ENCODE assay signal across 17 cellular contexts in genomic region chr2:98924038-98924437, GRCh38. TPM values are rescaled to one million over a fixed set of nuclear protein-coding genes. Genes with fewer than 3 reads are reported as not detected.
A peak's percentile ranks its signal among the peaks of the same experiment; 100 is the strongest.
DNase-seq lines count a peak whose midpoint lies in the region; ATAC-seq, FAIRE-seq and TF ChIP-seq lines count a peak whose summit lies in the region.
"Had no signal": no experiment of that assay in that cellular context is flagged by ENCODE, and none has a peak within 500 bp of the region (broad histone marks: within the 10 kb centered on the region; RNA-seq: fewer than 3 reads in every experiment).

No MANE protein-coding gene starts in this region.

- no peak overlapping the region for H3K4me3 Mint-ChIP-seq in activated naive CD8-positive, alpha-beta T cell treated with anti-CD3 and anti-CD28 coated beads for 36 hours
- H3K4me3 Mint-ChIP-seq: CD4-positive, CD25-positive, alpha-beta regulatory T cell; HFFc6 had no signal

- TF ChIP-seq EP300 in HepG2 (IDR thresholded peaks at IDR 0.05; ENCODE audit: low read depth in 2 of 2, low read length in 2 of 2) (no peak), HepG2 (CRISPR knock-in tag; IDR thresholded peaks at IDR 0.05; ENCODE audit: borderline replicate concordance) (no peak)

- H3K27me3 ChIP-seq in HepG2 (ENCODE audit: control insufficient read depth in 1 of 2, insufficient read depth in 2 of 2, low read length in 2 of 2) (peaks cover 2 to 18% of the 10 kb centered on the region in 2 experiments; a peak in 2 of 5 replicates), right lobe of liver (no peaks in the 10 kb centered on the region), MG63 (no peaks in the 10 kb centered on the region; the same call in 1 of the 2 replicates)
- H3K27me3 ChIP-seq: BLaER1 treated with 17β-estradiol and CSF1 and Interleukin-3, amounts not matched to agents 10 nM and 100 nM had no signal

- no peaks in the 10 kb centered on the region; a peak in 1 of 5 replicates for H3K36me3 ChIP-seq in HepG2 (replicated peaks in 1 of 2; ENCODE audit: control insufficient read depth in 1 of 2, insufficient read depth in 2 of 2, low read length in 2 of 2)
- H3K36me3 ChIP-seq in right lobe of liver: no peaks in the 10 kb centered on the region
- H3K36me3 ChIP-seq in kidney (ENCODE audit: control insufficient read depth in 1 of 2, insufficient read depth in 2 of 2, low read length in 2 of 2): no peaks in the 10 kb centered on the region
- no peaks in the 10 kb centered on the region for H3K36me3 ChIP-seq in MG63
- H3K36me3 ChIP-seq: BLaER1 treated with 17β-estradiol and CSF1 and Interleukin-3, amounts not matched to agents 10 nM and 100 nM; HAP-1 had no signal

- WGBS in HepG2 (ENCODE audit: low lambda C conversion rate): 8% methylated on average over 3 of the region's 3 CpGs
- whole genome bisulfite sequencing in right lobe of liver (ENCODE audit: insufficient coverage, low coverage, low lambda C conversion rate, missing lambda C conversion rate): 67% methylated on average over 1 of the region's 3 CpGs

- peaks cover 7% of the 10 kb centered on the region for H3K27me3 Mint-ChIP-seq in activated naive CD8-positive, alpha-beta T cell treated with anti-CD3 and anti-CD28 coated beads for 36 hours

- H3K27ac Mint-ChIP-seq in activated naive CD8-positive, alpha-beta T cell treated with anti-CD3 and anti-CD28 coated beads for 36 hours: peak overlapping the region; percentile 8
- H3K27ac Mint-ChIP-seq: CD4-positive, CD25-positive, alpha-beta regulatory T cell; HFFc6 had no signal

- TF ChIP-seq RAD21 in HepG2 (CRISPR knock-in tag; IDR thresholded peaks at IDR 0.05): no peak

- no peaks in the 10 kb centered on the region for H3K79me2 ChIP-seq in HepG2 (ENCODE audit: insufficient read depth, low read length)

- no peaks in the 10 kb centered on the region for H4K20me1 ChIP-seq in HepG2 (ENCODE audit: insufficient read depth, low read length)
- H4K20me1 ChIP-seq: BLaER1 treated with 17β-estradiol and CSF1 and Interleukin-3, amounts not matched to agents 10 nM and 100 nM had no signal

- H3K4me2 ChIP-seq in HepG2 (ENCODE audit: low read depth, low read length): no peak overlapping the region
- H3K4me2 ChIP-seq: BLaER1 treated with 17β-estradiol and CSF1 and Interleukin-3, amounts not matched to agents 10 nM and 100 nM had no signal

- no peaks in the 10 kb centered on the region for H3K4me1 ChIP-seq in HepG2 (ENCODE audit: insufficient read depth, low read length)
- no peaks in the 10 kb centered on the region for H3K4me1 ChIP-seq in right lobe of liver
- H3K4me1 ChIP-seq in kidney (ENCODE audit: control insufficient read depth in 1 of 2, insufficient read depth in 1 of 2, low read depth in 1 of 2, low read length in 2 of 2): no peaks in the 10 kb centered on the region
- H3K4me1 ChIP-seq: BLaER1 treated with 17β-estradiol and CSF1 and Interleukin-3, amounts not matched to agents 10 nM and 100 nM had no signal

- CTCF ChIA-PET in HepG2 (lab: Yijun Ruan, JAX; ENCODE audit: low intra/inter-chr PET ratio, low total read pairs) (no interaction called here), GM10248 (lab: Yijun Ruan, JAX) (no interaction called here)

- no peaks in the 10 kb centered on the region for H3K4me1 Mint-ChIP-seq in activated naive CD8-positive, alpha-beta T cell treated with anti-CD3 and anti-CD28 coated beads for 36 hours
- H3K4me1 Mint-ChIP-seq: CD4-positive, CD25-positive, alpha-beta regulatory T cell had no signal

- TF ChIP-seq POLR2A in HepG2 (IDR thresholded peaks at IDR 0.05; ENCODE audit: insufficient read depth in 1 of 2, low read depth in 2 of 2, low read length in 2 of 2) (no peak), right lobe of liver (IDR thresholded peaks at IDR 0.05) (no peak)

- no peaks in the 10 kb centered on the region for H3K9me3 Mint-ChIP-seq in activated naive CD8-positive, alpha-beta T cell treated with anti-CD3 and anti-CD28 coated beads for 36 hours
- H3K9me3 Mint-ChIP-seq: HFFc6 had no signal

- BruUV-seq in HepG2 (replicated peaks; lab: Mats Ljungman, UMichigan): no TSS peak

- no peak for TF ChIP-seq CTCF in HepG2 (CRISPR knock-in tag; IDR thresholded peaks at IDR 0.05)
- TF ChIP-seq CTCF in right lobe of liver (IDR thresholded peaks at IDR 0.05): no peak
- no peak for TF ChIP-seq CTCF in kidney (IDR thresholded peaks at IDR 0.05; ENCODE audit: borderline replicate concordance, extremely low read depth, insufficient read depth)
- no peak for TF ChIP-seq CTCF in GM10248 (IDR thresholded peaks at IDR 0.05; ENCODE audit: control extremely low read depth, extremely low read depth, low read depth, missing control alignments)

- H3K9ac ChIP-seq in HepG2 (ENCODE audit: insufficient read depth, low read depth, low read length) (no peak overlapping the region), kidney (ENCODE audit: low read length in 2 of 2) (no peak overlapping the region)
- H3K9ac ChIP-seq: BLaER1 treated with 17β-estradiol and CSF1 and Interleukin-3, amounts not matched to agents 10 nM and 100 nM had no signal

- no peak overlapping the region for H2AFZ ChIP-seq in HepG2 (ENCODE audit: low read length)

- H3K4me3 ChIP-seq in HepG2 (replicated peaks in 1 of 3; ENCODE audit: insufficient read depth in 1 of 3, low read depth in 2 of 3, low read length in 3 of 3): no peak overlapping the region
- no peak overlapping the region for H3K4me3 ChIP-seq in right lobe of liver
- H3K4me3 ChIP-seq in kidney (ENCODE audit: low read length in 2 of 2): no peak overlapping the region
- no peak overlapping the region for H3K4me3 ChIP-seq in MG63
- H3K4me3 ChIP-seq: BLaER1 treated with 17β-estradiol and CSF1 and Interleukin-3, amounts not matched to agents 10 nM and 100 nM; HAP-1 had no signal

- POLR2A ChIA-PET in HepG2 (lab: Yijun Ruan, JAX): no interaction called here
- POLR2A ChIA-PET in GM10248 (lab: Yijun Ruan, JAX): no interaction called here

- DNase-seq in HepG2 (ENCODE audit: low spot score) (no peak), right lobe of liver (no peak), kidney (peak; percentile 17), GM10248 (ENCODE audit: extremely low spot score) (no peak), MG63 (no peak), NCI-H2171 (lab: John Stamatoyannopoulos, UW) (no peak)
- no peak for DNase-seq in activated naive CD8-positive, alpha-beta T cell treated with anti-CD3 and anti-CD28 coated beads for 36 hours
- DNase-seq: 8988T; CD4-positive, CD25-positive, alpha-beta regulatory T cell; DND-41; GDM1; HFFc6 had no signal

- H3K36me3 Mint-ChIP-seq in activated naive CD8-positive, alpha-beta T cell treated with anti-CD3 and anti-CD28 coated beads for 36 hours: no peaks in the 10 kb centered on the region
- H3K36me3 Mint-ChIP-seq: CD4-positive, CD25-positive, alpha-beta regulatory T cell had no signal

- in situ Hi-C loops in HepG2 (cut with HindIII; ENCODE audit: extremely low pct_ligation_motif_present, low pct_unique_long_range_greater_than_20kb): no loop called here

- FAIRE-seq in HepG2 (lab: Jason Lieb, UNC) (no peak), kidney (lab: Jason Lieb, UNC) (no peak)
- FAIRE-seq: GM19239, H1, HTR-8/SVneo had no signal

- intact Hi-C loops in HepG2 (cut with micrococcal nuclease; ENCODE audit: unreplicated experiment): loop anchor here (10.0 kb wide), 1 partner anchor 279 kb away; no protein-coding TSS in a partner anchor
- intact Hi-C loops in right lobe of liver (cut with DNase I): no loop called here
- intact Hi-C loops in kidney (cut with DNase I): no loop called here

- H3K27ac ChIP-seq in HepG2 (ENCODE audit: extremely low read length, insufficient read depth, low read length): no peak overlapping the region
- H3K27ac ChIP-seq in right lobe of liver: no peak overlapping the region
- no peak overlapping the region for H3K27ac ChIP-seq in kidney (ENCODE audit: low read depth in 2 of 2, low read length in 2 of 2)
- H3K27ac ChIP-seq: BLaER1 treated with 17β-estradiol and CSF1 and Interleukin-3, amounts not matched to agents 10 nM and 100 nM had no signal

- ATAC-seq in HepG2: no peak
- ATAC-seq in right lobe of liver: no peak

- H3K9me3 ChIP-seq in HepG2 (ENCODE audit: low read length) (no peaks in the 10 kb centered on the region), right lobe of liver (no peaks in the 10 kb centered on the region), kidney (ENCODE audit: control insufficient read depth in 1 of 2, low read length in 2 of 2) (peaks cover 0 to 3% of the 10 kb centered on the region in 2 donors), MG63 (peaks cover 3% of the 10 kb centered on the region; the same call in 1 of the 2 replicates)
- H3K9me3 ChIP-seq: HAP-1 had no signal

RNA-seq across cellular contexts. Expression of gene CRACDL, which starts 12.0 kb away (rescaled TPM):
- 0.15 TPM in 1 of 2 replicates, not detected in the other for total RNA-seq in HepG2 (2016; rRNA removed; fragmentation: Illumina TruSeq; extraction: Trizol)
- total RNA-seq in HepG2 (2016; cell fraction: cytosol; rRNA removed; fragmentation: Illumina TruSeq; extraction: Trizol; ENCODE audit: low read depth): 0.09 TPM in 1 of 2 replicates, not detected in the other
- total RNA-seq in HepG2 (2016; cell fraction: insoluble cytoplasmic fraction; rRNA removed; fragmentation: Illumina TruSeq; extraction: Trizol): 0.13 and 0.16 TPM in 2 replicates
- 0.14 and 0.28 TPM in 2 replicates for total RNA-seq in HepG2 (2016; cell fraction: membrane; rRNA removed; fragmentation: Illumina TruSeq; extraction: Trizol)
- total RNA-seq in HepG2 (2016; cell fraction: nucleus; rRNA removed; fragmentation: Illumina TruSeq; extraction: Trizol): 0.16 and 0.19 TPM in 2 replicates
- polyA plus RNA-seq in HepG2 (2011; rRNA removed): 0.14 and 0.26 TPM in 2 replicates
- polyA plus RNA-seq in HepG2 (2011; cell fraction: cytosol; rRNA removed): 0.08 and 0.11 TPM in 2 replicates
- polyA plus RNA-seq in HepG2 (2011; cell fraction: nucleus; rRNA removed): 0.21 and 0.26 TPM in 2 replicates
- 0.20 and 0.24 TPM in 2 replicates for polyA plus RNA-seq in HepG2 (2012)
- polyA plus RNA-seq in HepG2 (2016; cell fraction: cytosol; fragmentation: Illumina TruSeq; extraction: Trizol; ENCODE audit: low read depth): 0.05 and 0.06 TPM in 2 replicates
- polyA plus RNA-seq in HepG2 (2016; cell fraction: insoluble cytoplasmic fraction; fragmentation: Illumina TruSeq; extraction: Trizol; ENCODE audit: low read depth): 0.09 and 0.11 TPM in 2 replicates
- 0.08 and 0.10 TPM in 2 replicates for polyA plus RNA-seq in HepG2 (2016; cell fraction: membrane; fragmentation: Illumina TruSeq; extraction: Trizol; ENCODE audit: low read depth)
- 0.27 and 0.83 TPM in 2 replicates for polyA plus RNA-seq in HepG2 (2016; cell fraction: nucleus; fragmentation: Illumina TruSeq; extraction: Trizol; ENCODE audit: insufficient read depth, low read depth)
- 0.24 and 3.8 TPM in 2 replicates for polyA minus RNA-seq in HepG2 (2011; rRNA and poly(A)+ RNA removed; ENCODE audit: low replicate concordance)
- polyA minus RNA-seq in HepG2 (2011; cell fraction: cytosol; rRNA and poly(A)+ RNA removed): not detected in 2 replicates
- polyA minus RNA-seq in HepG2 (2011; cell fraction: nucleus; rRNA and poly(A)+ RNA removed): 0.13 and 0.37 TPM in 2 replicates
- total RNA-seq in right lobe of liver: under 1 TPM; 0.12 to 0.56 (median 0.32) TPM
- under 1 TPM; 0.30 to 0.33 TPM for total RNA-seq in activated naive CD8-positive, alpha-beta T cell treated with anti-CD3 and anti-CD28 coated beads for 36 hours
- 14.8 TPM for total RNA-seq in kidney
- 4.3 TPM for polyA plus RNA-seq in kidney (ENCODE audit: insufficient read depth, low read depth, low replicate concordance)
- not detected in 2 replicates for total RNA-seq in MG63 (2014; rRNA removed; shearing (Covaris generic); ENCODE audit: low replicate concordance)
- total RNA-seq: HFFc6 had no signal

Comparison
In these comparisons a context has a peak if more than half of its experiments do, and no peak if none do; other contexts are left out.
1. RNA of gene CRACDL, which starts 12.0 kb away (total RNA-seq): 14.8 TPM in kidney (single experiment); 0.12 to 0.56 TPM in right lobe of liver, 0.30 to 0.33 TPM in activated naive CD8-positive, alpha-beta T cell treated with anti-CD3 and anti-CD28 coated beads for 36 hours, 0.09 to 0.28 TPM in HepG2 and not detected in MG63; every median in the first group is over 10 times any median in the second.